Comparison of ENCODE assay signal across 8 cellular contexts in genomic region chr15:40082195-40082868, GRCh38. TPM values are rescaled to one million over a fixed set of nuclear protein-coding genes. Genes with fewer than 3 reads are reported as not detected.
DNase-seq lines count a peak whose midpoint lies in the region; ATAC-seq and TF ChIP-seq lines count a peak whose summit lies in the region.

No MANE protein-coding gene starts in this region.

- TF ChIP-seq CTCF in heart right ventricle (IDR thresholded peaks at IDR 0.05) (no peak), parathyroid adenoma (IDR thresholded peaks at IDR 0.05) (no peak)
- TF ChIP-seq CTCF in activated CD8-positive, alpha-beta T cell treated with anti-CD3 and anti-CD28 coated beads for 36 hours (IDR thresholded peaks at IDR 0.05) = no peak

- H3K36me3 Mint-ChIP-seq in activated CD8-positive, alpha-beta T cell treated with anti-CD3 and anti-CD28 coated beads for 36 hours (ENCODE audit: low read depth) = no peaks in the 10 kb centered on the region

- H3K27ac ChIP-seq in BLaER1 treated with 17β-estradiol and CSF1 and Interleukin-3, amounts not matched to agents 10 nM and 100 nM = peak overlapping the region; percentile 53 to 97 (median 72); a peak in 21 of 22 replicates
- H3K27ac ChIP-seq in SK-N-MC = peak overlapping the region; percentile 95
- H3K27ac ChIP-seq in heart right ventricle = peak overlapping the region; percentile 4 to 90 (median 76)
- no peak overlapping the region for H3K27ac ChIP-seq in parathyroid adenoma

- H3K27ac Mint-ChIP-seq in activated CD8-positive, alpha-beta T cell treated with anti-CD3 and anti-CD28 coated beads for 36 hours = no peak overlapping the region

- H3K27me3 ChIP-seq in BLaER1 treated with 17β-estradiol and CSF1 and Interleukin-3, amounts not matched to agents 10 nM and 100 nM = no peaks in the 10 kb centered on the region
- no peaks in the 10 kb centered on the region for H3K27me3 ChIP-seq in heart right ventricle
- H3K27me3 ChIP-seq in parathyroid adenoma (ENCODE audit: control insufficient read depth, insufficient read depth, low read length) = no peaks in the 10 kb centered on the region

- H3K36me3 ChIP-seq in BLaER1 treated with 17β-estradiol and CSF1 and Interleukin-3, amounts not matched to agents 10 nM and 100 nM = no peaks in the 10 kb centered on the region
- H3K36me3 ChIP-seq in SK-N-MC (ENCODE audit: insufficient read depth, low read length) = no peaks in the 10 kb centered on the region
- H3K36me3 ChIP-seq in heart right ventricle = no peaks in the 10 kb centered on the region
- no peaks in the 10 kb centered on the region for H3K36me3 ChIP-seq in parathyroid adenoma (ENCODE audit: control insufficient read depth, insufficient read depth, low read length)

- peak overlapping the region; percentile 44 to 91 (median 68) for H3K9ac ChIP-seq in BLaER1 treated with 17β-estradiol and CSF1 and Interleukin-3, amounts not matched to agents 10 nM and 100 nM
- H3K9ac ChIP-seq in SK-N-MC (ENCODE audit: insufficient read length) (peak overlapping the region; percentile 79), parathyroid adenoma (no peak overlapping the region)

- no peaks in the 10 kb centered on the region for H3K79me2 ChIP-seq in parathyroid adenoma

- intact Hi-C loops in heart right ventricle (cut with DNase I) = loop anchor here in 1 of 10 donors (5.0 kb wide), 1 partner anchor 35 kb away; no protein-coding TSS in a partner anchor
- intact Hi-C loops in activated CD8-positive, alpha-beta T cell treated with anti-CD3 and anti-CD28 coated beads for 36 hours (cut with micrococcal nuclease) = no loop called here

- peak overlapping the region; percentile 66 for H2AFZ ChIP-seq in parathyroid adenoma

- peaks cover 44 to 70% (median 57%) of the 10 kb centered on the region in 10 experiments for H3K4me1 ChIP-seq in BLaER1 treated with 17β-estradiol and CSF1 and Interleukin-3, amounts not matched to agents 10 nM and 100 nM
- H3K4me1 ChIP-seq in heart right ventricle (peaks cover 8 to 46% (median 30%) of the 10 kb centered on the region in 9 donors), parathyroid adenoma (peaks cover 10% of the 10 kb centered on the region)

- DNase-seq in SK-N-MC (ENCODE audit: low read depth, low spot score) = no peak
- no peak for DNase-seq in heart right ventricle
- DNase-seq in activated CD8-positive, alpha-beta T cell treated with anti-CD3 and anti-CD28 coated beads for 36 hours = no peak
- no peak for DNase-seq in NCI-H2081 (lab: John Stamatoyannopoulos, UW)

- H3K4me3 Mint-ChIP-seq in activated CD8-positive, alpha-beta T cell treated with anti-CD3 and anti-CD28 coated beads for 36 hours = no peak overlapping the region

- H3K4me1 Mint-ChIP-seq in activated CD8-positive, alpha-beta T cell treated with anti-CD3 and anti-CD28 coated beads for 36 hours (ENCODE audit: low read depth) = peaks cover 42% of the 10 kb centered on the region

- H4K20me1 ChIP-seq in BLaER1 treated with 17β-estradiol and CSF1 and Interleukin-3, amounts not matched to agents 10 nM and 100 nM = no peaks in the 10 kb centered on the region

- POLR2A ChIA-PET in activated CD8-positive, alpha-beta T cell treated with anti-CD3 and anti-CD28 coated beads for 36 hours (lab: Charles Lee) = interaction anchor here (1.2 kb wide), 1 partner anchor 14 kb away, joined by 3 read pairs; no protein-coding TSS in a partner anchor

- 54 to 67% methylated on average over 12 of the region's 12 CpGs for WGBS in heart right ventricle, 2 donors

- peaks cover 29% of the 10 kb centered on the region for H3K27me3 Mint-ChIP-seq in activated CD8-positive, alpha-beta T cell treated with anti-CD3 and anti-CD28 coated beads for 36 hours

- CTCF ChIA-PET in activated CD8-positive, alpha-beta T cell treated with anti-CD3 and anti-CD28 coated beads for 36 hours (lab: Charles Lee) = interaction anchor here (1.4 to 1.5 kb wide), 2 partner anchors 12 to 22 kb away, joined by 3 to 5 read pairs; no protein-coding TSS in a partner anchor

- H3K4me2 ChIP-seq in BLaER1 treated with 17β-estradiol and CSF1 and Interleukin-3, amounts not matched to agents 10 nM and 100 nM = peak overlapping the region; percentile 78 to 98 (median 88)
- H3K4me2 ChIP-seq in parathyroid adenoma (ENCODE audit: low read length) = peak overlapping the region; percentile 81

- no peaks in the 10 kb centered on the region for H3K9me3 ChIP-seq in BLaER1 treated with 17β-estradiol and CSF1 and Interleukin-3, amounts not matched to agents 10 nM and 100 nM (replicated peaks in 1 of 11)
- H3K9me3 ChIP-seq in SK-N-MC (ENCODE audit: low read depth, low read length) = no peaks in the 10 kb centered on the region
- no peaks in the 10 kb centered on the region for H3K9me3 ChIP-seq in heart right ventricle
- H3K9me3 ChIP-seq in parathyroid adenoma (ENCODE audit: control insufficient read depth, low read length) = no peaks in the 10 kb centered on the region

- no peaks in the 10 kb centered on the region for H3K9me3 Mint-ChIP-seq in activated CD8-positive, alpha-beta T cell treated with anti-CD3 and anti-CD28 coated beads for 36 hours

- ATAC-seq in heart right ventricle (peak; percentile 5 to 49 (median 24)), HG03571 (IDR thresholded peaks at IDR 0.05; ENCODE audit: unreplicated experiment) (no peak)
- ATAC-seq in activated CD4-positive, CD25-positive, alpha-beta regulatory T cell treated with anti-CD3 and anti-CD28 coated beads, Interleukin-2, amount 50 U/mL, for 24 hours = no peak
- no peak for ATAC-seq in activated CD8-positive, alpha-beta T cell treated with anti-CD3 and anti-CD28 coated beads for 36 hours

- peak overlapping the region; percentile 6 to 56 (median 32); a peak in 12 of 20 replicates for H3K4me3 ChIP-seq in BLaER1 treated with 17β-estradiol and CSF1 and Interleukin-3, amounts not matched to agents 10 nM and 100 nM
- H3K4me3 ChIP-seq in SK-N-MC (no peak overlapping the region; the same call in 1 of the 2 replicates), heart right ventricle (peak overlapping the region in 9 of 10 donors; percentile 21 to 52 (median 42)), parathyroid adenoma (ENCODE audit: low read depth, low read length) (peak overlapping the region; percentile 56)

RNA-seq across cellular contexts. Expression of gene BMF, which starts 26.3 kb away (rescaled TPM):
- total RNA-seq in heart right ventricle = 10 to 100 TPM in 1 of 10 donors, 1 to 10 TPM in 8, under 1 TPM in 1; 0.92 to 10.2 (median 3.0) TPM
- 1 to 10 TPM; 2.1 to 4.6 TPM for polyA plus RNA-seq in heart right ventricle
- total RNA-seq in activated CD8-positive, alpha-beta T cell treated with anti-CD3 and anti-CD28 coated beads for 36 hours = 1 to 10 TPM; 4.2 to 4.3 TPM

RNA-seq across cellular contexts. Expression of gene SRP14, which starts 43.4 kb away (rescaled TPM):
- 100 to 1,000 TPM; 189 to 290 (median 210) TPM for total RNA-seq in heart right ventricle
- polyA plus RNA-seq in heart right ventricle = 100 to 1,000 TPM; 395 to 699 TPM
- total RNA-seq in activated CD8-positive, alpha-beta T cell treated with anti-CD3 and anti-CD28 coated beads for 36 hours = 100 to 1,000 TPM; 147 to 152 TPM

Comparison
In these comparisons a context has a peak if more than half of its experiments do, and no peak if none do; other contexts are left out.
1. ATAC-seq: peak in heart right ventricle (8 of 8); none in HG03571 (single experiment), activated CD4-positive, CD25-positive, alpha-beta regulatory T cell treated with anti-CD3 and anti-CD28 coated beads, Interleukin-2, amount 50 U/mL, for 24 hours (0 of 2) and activated CD8-positive, alpha-beta T cell treated with anti-CD3 and anti-CD28 coated beads for 36 hours (single experiment).